14 cellular contexts compared by ENCODE assay signal in genomic region chr17:55037828-55038227, GRCh38.
DNase-seq lines count a peak whose midpoint lies in the region; ATAC-seq, FAIRE-seq and TF ChIP-seq lines count a peak whose summit lies in the region.
"Had no signal": no experiment of that assay in that cellular context is flagged by ENCODE, and none has a peak within 500 bp of the region (broad histone marks: within the 10 kb centered on the region; RNA-seq: fewer than 3 reads in every experiment).

No MANE protein-coding gene starts in this region.

- no peak overlapping the region for H2AK5ac ChIP-seq in neuronal stem cell (ENCODE audit: low read depth, low read length)

- no peak overlapping the region for H2BK15ac ChIP-seq in neuronal stem cell (ENCODE audit: low read length)

- DNase-seq in GM12891 (ENCODE audit: insufficient read length, low spot score) (no peak), M059J (ENCODE audit: low read depth) (peak; percentile 13), NCI-H226 (no peak), neuronal stem cell (ENCODE audit: low spot score) (no peak), prostate gland (ENCODE audit: low spot score) (no peak), left lung (no peak)
- DNase-seq: activated CD4-positive, alpha-beta T cell treated with anti-CD3 and anti-CD28 coated beads for 1 hour; lower lobe of right lung; NCI-H1436; Peyer's patch had no signal

- H4K8ac ChIP-seq in neuronal stem cell (ENCODE audit: low read depth, low read length) = no peak overlapping the region

- intact Hi-C loops in prostate gland (cut with DNase I) = no loop called here
- intact Hi-C loops in left lung (cut with DNase I) = no loop called here

- ATAC-seq in GM19324 (IDR thresholded peaks at IDR 0.05; ENCODE audit: low FRiP score, unreplicated experiment) (peak; percentile 83), HG02852 (IDR thresholded peaks at IDR 0.05; ENCODE audit: unreplicated experiment) (peak; percentile 99), left lung (no peak)
- ATAC-seq: lower lobe of right lung had no signal

- no peak overlapping the region for H3K4ac ChIP-seq in neuronal stem cell (ENCODE audit: low read length)

- no peak overlapping the region for H3K23ac ChIP-seq in neuronal stem cell (ENCODE audit: low read depth, low read length, poor library complexity)

- H3K9ac ChIP-seq in neuronal stem cell (ENCODE audit: low read depth, low read length, poor library complexity) = no peak overlapping the region
- H3K9ac ChIP-seq: BLaER1 treated with 17β-estradiol and CSF1 and Interleukin-3, amounts not matched to agents 10 nM and 100 nM had no signal

- no peak overlapping the region for H2BK120ac ChIP-seq in neuronal stem cell (ENCODE audit: low read depth, low read length)

- no peaks in the 10 kb centered on the region for H3K79me1 ChIP-seq in neuronal stem cell (ENCODE audit: low read depth, low read length)

- no peak overlapping the region for H3K4me2 ChIP-seq in neuronal stem cell (ENCODE audit: insufficient read depth, low read length, poor library complexity, severe bottlenecking)
- H3K4me2 ChIP-seq: BLaER1 treated with 17β-estradiol and CSF1 and Interleukin-3, amounts not matched to agents 10 nM and 100 nM had no signal

- H2BK12ac ChIP-seq in neuronal stem cell (ENCODE audit: low read length) = no peak overlapping the region

- peaks cover 0 to 14% of the 10 kb centered on the region in 2 donors for H3K4me1 ChIP-seq in neuronal stem cell (ENCODE audit: control insufficient read depth in 2 of 2, insufficient read depth in 1 of 2, low read depth in 1 of 2, low read length in 2 of 2)
- no peaks in the 10 kb centered on the region for H3K4me1 ChIP-seq in prostate gland (replicated peaks)
- no peaks in the 10 kb centered on the region for H3K4me1 ChIP-seq in left lung
- H3K4me1 ChIP-seq: BLaER1 treated with 17β-estradiol and CSF1 and Interleukin-3, amounts not matched to agents 10 nM and 100 nM; lower lobe of right lung; Peyer's patch had no signal

- no peak overlapping the region for H2AFZ ChIP-seq in neuronal stem cell (ENCODE audit: low read length)

- H3K9me3 ChIP-seq in neuronal stem cell (replicated peaks in 1 of 2; ENCODE audit: control insufficient read depth in 2 of 2, insufficient read depth in 1 of 2, low read depth in 1 of 2, low read length in 2 of 2) (no peaks in the 10 kb centered on the region), prostate gland (no peaks in the 10 kb centered on the region), left lung (no peaks in the 10 kb centered on the region)
- H3K9me3 ChIP-seq: BLaER1 treated with 17β-estradiol and CSF1 and Interleukin-3, amounts not matched to agents 10 nM and 100 nM; lower lobe of right lung; Peyer's patch had no signal

- H2BK5ac ChIP-seq in neuronal stem cell (ENCODE audit: low read length) = no peak overlapping the region

- TF ChIP-seq CTCF in prostate gland (IDR thresholded peaks at IDR 0.05) = no peak
- TF ChIP-seq CTCF in left lung (IDR thresholded peaks at IDR 0.05) = no peak

- H3K27me3 ChIP-seq in neuronal stem cell (ENCODE audit: control insufficient read depth in 3 of 3, insufficient read depth in 3 of 3, low read depth in 1 of 3, low read length in 3 of 3) (no peaks in the 10 kb centered on the region), prostate gland (replicated peaks; ENCODE audit: insufficient read depth) (no peaks in the 10 kb centered on the region), left lung (no peaks in the 10 kb centered on the region)
- H3K27me3 ChIP-seq: BLaER1 treated with 17β-estradiol and CSF1 and Interleukin-3, amounts not matched to agents 10 nM and 100 nM; Peyer's patch had no signal

- H4K91ac ChIP-seq in neuronal stem cell (ENCODE audit: low read depth, low read length, poor library complexity) = no peak overlapping the region

- H3K14ac ChIP-seq in neuronal stem cell (ENCODE audit: low read length) = no peak overlapping the region

- H3K27ac ChIP-seq in neuronal stem cell (replicated peaks; ENCODE audit: low read length) (no peak overlapping the region), prostate gland (no peak overlapping the region), left lung (no peak overlapping the region)
- H3K27ac ChIP-seq: BLaER1 treated with 17β-estradiol and CSF1 and Interleukin-3, amounts not matched to agents 10 nM and 100 nM; lower lobe of right lung; Peyer's patch had no signal

- TF ChIP-seq POLR2A in GM12891 (IDR thresholded peaks at IDR 0.05; ENCODE audit: low read depth, low read length) (no peak), prostate gland (IDR thresholded peaks at IDR 0.05) (no peak)

- WGBS in neuronal stem cell (ENCODE audit: extremely low coverage in 2 of 2, insufficient read length in 2 of 2, insufficient replicate concordance in 1 of 2), 2 donors = no CpG with 5 or more reads among the region's 1 CpG
- 0% methylated on average over 1 of the region's 1 CpG for WGBS in prostate gland

- H3K4me3 ChIP-seq in neuronal stem cell (ENCODE audit: low read length in 2 of 2) (no peak overlapping the region), prostate gland (no peak overlapping the region), left lung (no peak overlapping the region)
- H3K4me3 ChIP-seq: BLaER1 treated with 17β-estradiol and CSF1 and Interleukin-3, amounts not matched to agents 10 nM and 100 nM; lower lobe of right lung; Peyer's patch had no signal

- peaks cover 0 to 6% of the 10 kb centered on the region in 2 donors for H3K36me3 ChIP-seq in neuronal stem cell (replicated peaks in 1 of 2; ENCODE audit: control insufficient read depth in 2 of 2, insufficient read depth in 2 of 2, low read length in 2 of 2)
- no peaks in the 10 kb centered on the region for H3K36me3 ChIP-seq in prostate gland
- H3K36me3 ChIP-seq in left lung = no peaks in the 10 kb centered on the region
- H3K36me3 ChIP-seq: lower lobe of right lung, Peyer's patch had no signal

- FAIRE-seq in GM12891 (lab: Jason Lieb, UNC) = peak; percentile 87
- FAIRE-seq: H1 had no signal

- no peak overlapping the region for H3K18ac ChIP-seq in neuronal stem cell (ENCODE audit: low read length)

TF ChIP-seq in GM12891, 5 proteins besides CTCF, POLR2A, EP300 and RAD21:
- no peak for TF ChIP-seq SPI1 (IDR thresholded peaks at IDR 0.05; ENCODE audit: low read depth, low read length)
- TF ChIP-seq PAX5 (IDR thresholded peaks at IDR 0.05; ENCODE audit: insufficient read depth, low read length, severe bottlenecking) = no peak
- TF ChIP-seq POLR2AphosphoS5 (IDR thresholded peaks at IDR 0.05; ENCODE audit: low read depth, low read length) = no peak
- TF ChIP-seq POU2F2 (IDR thresholded peaks at IDR 0.05; ENCODE audit: low read depth, low read length) = no peak
- TF ChIP-seq TAF1 (IDR thresholded peaks at IDR 0.05; ENCODE audit: low read depth, low read length) = no peak
